ENCODE assay signal across 27 cellular contexts in the genomic region with DNA sequence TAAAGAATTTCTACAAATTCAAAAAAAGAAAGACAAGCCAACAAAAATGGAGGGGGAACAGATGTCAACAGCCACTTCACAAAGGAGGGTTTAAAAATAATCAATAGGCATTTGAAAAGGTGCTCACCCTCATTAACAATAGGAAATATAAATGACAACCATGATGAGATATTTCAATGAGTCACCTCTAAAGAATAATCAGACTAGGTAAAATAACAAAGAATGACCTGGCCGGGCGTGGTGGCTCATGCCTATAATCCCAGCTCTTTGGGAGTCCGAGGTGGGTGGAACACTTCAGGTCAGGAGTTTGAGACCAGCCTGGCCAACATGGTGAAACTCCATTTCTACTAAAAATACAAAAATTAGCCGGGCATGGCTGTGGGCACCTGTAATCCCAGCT.
"Had no signal": no experiment of that assay in that cellular context is flagged by ENCODE, and none has a peak within 500 bp of the region (broad histone marks: within the 10 kb centered on the region; RNA-seq: fewer than 3 reads in every experiment).

No MANE protein-coding gene starts in this region.

- H3K27me3 ChIP-seq: gastroesophageal sphincter, heart left ventricle, hepatocyte, left lung, right atrium auricular region, stomach, thyroid gland, vagina had no signal

- FAIRE-seq: kidney had no signal

- H3K36me3 ChIP-seq: gastroesophageal sphincter, heart left ventricle, left lung, prostate gland, right atrium auricular region, stomach, thyroid gland, vagina had no signal

- H3K4me3 ChIP-seq: dorsolateral prefrontal cortex, gastroesophageal sphincter, heart left ventricle, hepatocyte, left lung, prostate gland, right atrium auricular region, smooth muscle cell, stomach, thyroid gland, vagina had no signal

- DNase-seq: dorsolateral prefrontal cortex; effector CD4-positive, alpha-beta T cell; foreskin fibroblast; heart left ventricle; kidney; left cardiac atrium; left lung; mesendoderm; naive thymus-derived CD8-positive, alpha-beta T cell; nephron progenitor cell; nucleus accumbens; stimulated activated CD4-positive, alpha-beta T cell treated with anti-CD3 and anti-CD28 coated beads, Interleukin-12 subunit alpha, Interleukin-12 subunit beta, amount 100 ng/mL, for 4 hours; stimulated activated CD4-positive, alpha-beta T cell treated with anti-CD3 and anti-CD28 coated beads, Interleukin-1b, Interleukin-23, amount 100 ng/mL, for 48 hours; stimulated activated CD4-positive, alpha-beta T cell treated with anti-CD3 and anti-CD28 coated beads, Interleukin-4, amount 100 ng/mL, for 1 hour; stimulated activated CD8-positive, alpha-beta memory T cell treated with anti-CD3 and anti-CD28 coated beads, Interleukin-4, amount 100 ng/mL, for 48 hours; stimulated activated naive CD4-positive, alpha-beta T cell; stomach; thyroid gland; trophoblast cell had no signal

- ATAC-seq: esophagus mucosa; gastroesophageal sphincter; heart left ventricle; left cardiac atrium; left lung; naive thymus-derived CD8-positive, alpha-beta T cell; sciatic nerve had no signal
